ENCODE assay signal across 22 cellular contexts in genomic region chr17:57270801-57271245, GRCh38. TPM values are rescaled to one million over a fixed set of nuclear protein-coding genes. Genes with fewer than 3 reads are reported as not detected.
A peak's percentile ranks its signal among the peaks of the same experiment; 100 is the strongest.
DNase-seq lines count a peak whose midpoint lies in the region; ATAC-seq and TF ChIP-seq lines count a peak whose summit lies in the region.
"Had no signal": no experiment of that assay in that cellular context is flagged by ENCODE, and none has a peak within 500 bp of the region (broad histone marks: within the 10 kb centered on the region; RNA-seq: fewer than 3 reads in every experiment).

No MANE protein-coding gene starts in this region.

- TF ChIP-seq EP300 in stomach (IDR thresholded peaks at IDR 0.05), result no peak

- no peak overlapping the region for H3K4me3 ChIP-seq in stomach
- H3K4me3 ChIP-seq: esophagus squamous epithelium, gastrocnemius medialis, testis had no signal

- H3K27me3 ChIP-seq in layer of hippocampus (ENCODE audit: control insufficient read depth, insufficient read depth, low read length), result no peaks in the 10 kb centered on the region
- no peaks in the 10 kb centered on the region for H3K27me3 ChIP-seq in stomach
- H3K27me3 ChIP-seq: esophagus squamous epithelium, gastrocnemius medialis, testis had no signal

- no peak for DNase-seq in activated naive CD4-positive, alpha-beta T cell treated with anti-CD3 and anti-CD28 coated beads, Interleukin-2, amount 10 ng/mL, durations not matched to agents 7 days and 5 days
- no peak for DNase-seq in activated T-helper 1 cell treated with anti-CD3 and anti-CD28 coated beads, Interleukin-12 subunit alpha, Interleukin-12 subunit beta, Interleukin-2, Interleukin-4 antibody, amounts not matched to agents 30 ng/mL and 10 ng/mL and 1 ng/mL, durations not matched to agents 14 hours and 24 hours and 36 hours (ENCODE audit: low spot score)
- no peak for DNase-seq in stimulated activated effector memory CD8-positive, alpha-beta T cell treated with anti-CD3 and anti-CD28 coated beads, Interleukin-12 subunit alpha, Interleukin-12 subunit beta, amount 100 ng/mL, for 72 hours (ENCODE audit: low spot score in 2 of 2)
- no peak for DNase-seq in UCSD-AML1 (lab: John Stamatoyannopoulos, UW; ENCODE audit: unreplicated experiment)
- no peak for DNase-seq in stomach
- DNase-seq: activated CD4-positive, CD25-positive, alpha-beta regulatory T cell; activated naive CD4-positive, alpha-beta T cell treated with anti-CD3 and anti-CD28 coated beads, Interleukin-2, amount 50 U/mL, for 16 hours; activated T-cell treated with anti-CD3 and anti-CD28 coated beads, Interleukin-2, amount 50 U/mL, for 1 hour; aorta; cerebellar nuclear complex; esophagus squamous epithelium; gastrocnemius medialis; Karpas-422; naive B cell; NCI-H1694 treated with DMSO at 0.1 percent for 48 hours; NCI-H2171 treated with DMSO at 0.1 percent for 48 hours; NCI-H69; T1000; testis had no signal

- intact Hi-C loops in activated T-helper 1 cell treated with anti-CD3 and anti-CD28 coated beads, Interleukin-12 subunit alpha, Interleukin-12 subunit beta, Interleukin-2, Interleukin-4 antibody, amounts not matched to agents 30 ng/mL and 10 ng/mL and 1 ng/mL, durations not matched to agents 14 hours and 24 hours and 36 hours (cut with micrococcal nuclease), result no loop called here
- intact Hi-C loops in stomach (cut with DNase I; ENCODE audit: low total_unique reads), result no loop called here

- H3K9me3 ChIP-seq in stomach, result no peaks in the 10 kb centered on the region
- H3K9me3 ChIP-seq: esophagus squamous epithelium, gastrocnemius medialis, testis had no signal

- H3K9me3 Mint-ChIP-seq in activated naive CD4-positive, alpha-beta T cell treated with anti-CD3 and anti-CD28 coated beads, Interleukin-2, amount 50 U/mL, for 24 hours, result no peaks in the 10 kb centered on the region
- H3K9me3 Mint-ChIP-seq in activated naive CD4-positive, alpha-beta T cell treated with anti-CD3 and anti-CD28 coated beads, Interleukin-2, amount 10 ng/mL, durations not matched to agents 7 days and 5 days, result no peaks in the 10 kb centered on the region
- H3K9me3 Mint-ChIP-seq in activated T-helper 1 cell treated with anti-CD3 and anti-CD28 coated beads, Interleukin-12 subunit alpha, Interleukin-12 subunit beta, Interleukin-2, Interleukin-4 antibody, amounts not matched to agents 30 ng/mL and 10 ng/mL and 1 ng/mL, durations not matched to agents 14 hours and 24 hours and 36 hours, result no peaks in the 10 kb centered on the region
- no peaks in the 10 kb centered on the region for H3K9me3 Mint-ChIP-seq in stimulated activated effector memory CD8-positive, alpha-beta T cell treated with anti-CD3 and anti-CD28 coated beads, Interleukin-12 subunit alpha, Interleukin-12 subunit beta, amount 100 ng/mL, for 72 hours
- H3K9me3 Mint-ChIP-seq: naive B cell had no signal

- TF ChIP-seq POLR2A in stomach (IDR thresholded peaks at IDR 0.05), result no peak

- H3K27me3 Mint-ChIP-seq in activated naive CD4-positive, alpha-beta T cell treated with anti-CD3 and anti-CD28 coated beads, Interleukin-2, amount 50 U/mL, for 24 hours, result no peaks in the 10 kb centered on the region
- H3K27me3 Mint-ChIP-seq in activated naive CD4-positive, alpha-beta T cell treated with anti-CD3 and anti-CD28 coated beads, Interleukin-2, amount 10 ng/mL, durations not matched to agents 7 days and 5 days, result no peaks in the 10 kb centered on the region
- no peaks in the 10 kb centered on the region for H3K27me3 Mint-ChIP-seq in activated T-helper 1 cell treated with anti-CD3 and anti-CD28 coated beads, Interleukin-12 subunit alpha, Interleukin-12 subunit beta, Interleukin-2, Interleukin-4 antibody, amounts not matched to agents 30 ng/mL and 10 ng/mL and 1 ng/mL, durations not matched to agents 14 hours and 24 hours and 36 hours (ENCODE audit: insufficient read depth)
- H3K27me3 Mint-ChIP-seq: naive B cell had no signal

- peaks cover 55% of the 10 kb centered on the region for H3K4me1 Mint-ChIP-seq in activated naive CD4-positive, alpha-beta T cell treated with anti-CD3 and anti-CD28 coated beads, Interleukin-2, amount 50 U/mL, for 24 hours
- H3K4me1 Mint-ChIP-seq in activated naive CD4-positive, alpha-beta T cell treated with anti-CD3 and anti-CD28 coated beads, Interleukin-2, amount 10 ng/mL, durations not matched to agents 7 days and 5 days, result peaks cover 24% of the 10 kb centered on the region
- peaks cover 67% of the 10 kb centered on the region for H3K4me1 Mint-ChIP-seq in activated T-helper 1 cell treated with anti-CD3 and anti-CD28 coated beads, Interleukin-12 subunit alpha, Interleukin-12 subunit beta, Interleukin-2, Interleukin-4 antibody, amounts not matched to agents 30 ng/mL and 10 ng/mL and 1 ng/mL, durations not matched to agents 14 hours and 24 hours and 36 hours (ENCODE audit: low read depth)
- peaks cover 50% of the 10 kb centered on the region for H3K4me1 Mint-ChIP-seq in stimulated activated effector memory CD8-positive, alpha-beta T cell treated with anti-CD3 and anti-CD28 coated beads, Interleukin-12 subunit alpha, Interleukin-12 subunit beta, amount 100 ng/mL, for 72 hours

- no peak overlapping the region for H3K4me3 Mint-ChIP-seq in activated naive CD4-positive, alpha-beta T cell treated with anti-CD3 and anti-CD28 coated beads, Interleukin-2, amount 50 U/mL, for 24 hours
- no peak overlapping the region for H3K4me3 Mint-ChIP-seq in activated naive CD4-positive, alpha-beta T cell treated with anti-CD3 and anti-CD28 coated beads, Interleukin-2, amount 10 ng/mL, durations not matched to agents 7 days and 5 days
- no peak overlapping the region for H3K4me3 Mint-ChIP-seq in activated T-helper 1 cell treated with anti-CD3 and anti-CD28 coated beads, Interleukin-12 subunit alpha, Interleukin-12 subunit beta, Interleukin-2, Interleukin-4 antibody, amounts not matched to agents 30 ng/mL and 10 ng/mL and 1 ng/mL, durations not matched to agents 14 hours and 24 hours and 36 hours
- H3K4me3 Mint-ChIP-seq in stimulated activated effector memory CD8-positive, alpha-beta T cell treated with anti-CD3 and anti-CD28 coated beads, Interleukin-12 subunit alpha, Interleukin-12 subunit beta, amount 100 ng/mL, for 72 hours, result no peak overlapping the region
- H3K4me3 Mint-ChIP-seq: naive B cell had no signal

- peaks cover 9 to 79% (median 68%) of the 10 kb centered on the region in 4 donors for H3K36me3 ChIP-seq in stomach

- H3K36me3 Mint-ChIP-seq in activated naive CD4-positive, alpha-beta T cell treated with anti-CD3 and anti-CD28 coated beads, Interleukin-2, amount 50 U/mL, for 24 hours, result peaks cover 19% of the 10 kb centered on the region
- H3K36me3 Mint-ChIP-seq in activated naive CD4-positive, alpha-beta T cell treated with anti-CD3 and anti-CD28 coated beads, Interleukin-2, amount 10 ng/mL, durations not matched to agents 7 days and 5 days, result peaks cover 67% of the 10 kb centered on the region
- peaks cover 77% of the 10 kb centered on the region for H3K36me3 Mint-ChIP-seq in activated T-helper 1 cell treated with anti-CD3 and anti-CD28 coated beads, Interleukin-12 subunit alpha, Interleukin-12 subunit beta, Interleukin-2, Interleukin-4 antibody, amounts not matched to agents 30 ng/mL and 10 ng/mL and 1 ng/mL, durations not matched to agents 14 hours and 24 hours and 36 hours (ENCODE audit: low read depth)
- H3K36me3 Mint-ChIP-seq in stimulated activated effector memory CD8-positive, alpha-beta T cell treated with anti-CD3 and anti-CD28 coated beads, Interleukin-12 subunit alpha, Interleukin-12 subunit beta, amount 100 ng/mL, for 72 hours, result peaks cover 74% of the 10 kb centered on the region

- H3K4me1 ChIP-seq in stomach, result peaks cover 0 to 8% (median 0%) of the 10 kb centered on the region in 4 donors
- H3K4me1 ChIP-seq: esophagus squamous epithelium had no signal

- 62 to 78% (median 76%) methylated on average over 7 of the region's 7 CpGs for WGBS in stomach, 5 donors

- H3K27ac Mint-ChIP-seq in activated naive CD4-positive, alpha-beta T cell treated with anti-CD3 and anti-CD28 coated beads, Interleukin-2, amount 50 U/mL, for 24 hours, result peak overlapping the region; percentile 69
- no peak overlapping the region for H3K27ac Mint-ChIP-seq in activated naive CD4-positive, alpha-beta T cell treated with anti-CD3 and anti-CD28 coated beads, Interleukin-2, amount 10 ng/mL, durations not matched to agents 7 days and 5 days
- peak overlapping the region; percentile 56 for H3K27ac Mint-ChIP-seq in activated T-helper 1 cell treated with anti-CD3 and anti-CD28 coated beads, Interleukin-12 subunit alpha, Interleukin-12 subunit beta, Interleukin-2, Interleukin-4 antibody, amounts not matched to agents 30 ng/mL and 10 ng/mL and 1 ng/mL, durations not matched to agents 14 hours and 24 hours and 36 hours
- peak overlapping the region; percentile 74 for H3K27ac Mint-ChIP-seq in stimulated activated effector memory CD8-positive, alpha-beta T cell treated with anti-CD3 and anti-CD28 coated beads, Interleukin-12 subunit alpha, Interleukin-12 subunit beta, amount 100 ng/mL, for 72 hours

- CTCF ChIA-PET in activated naive CD4-positive, alpha-beta T cell treated with anti-CD3 and anti-CD28 coated beads, Interleukin-2, amount 10 ng/mL, durations not matched to agents 7 days and 5 days (lab: Charles Lee), result interaction anchor here (0.9 to 1.4 kb wide), 3 partner anchors 10 to 28 kb away, joined by 3 to 5 read pairs (median 3); no protein-coding TSS in a partner anchor

- peak overlapping the region; percentile 59 for H3K27ac ChIP-seq in layer of hippocampus (ENCODE audit: low read depth, low read length)
- no peak overlapping the region for H3K27ac ChIP-seq in stomach
- H3K27ac ChIP-seq: esophagus squamous epithelium had no signal

- ATAC-seq in stimulated activated effector memory CD8-positive, alpha-beta T cell treated with anti-CD3 and anti-CD28 coated beads, Interleukin-12 subunit alpha, Interleukin-12 subunit beta, amount 100 ng/mL, for 72 hours, result no peak
- no peak for ATAC-seq in GM18511 (IDR thresholded peaks at IDR 0.05; ENCODE audit: unreplicated experiment)
- ATAC-seq: gastrocnemius medialis had no signal

- TF ChIP-seq CTCF in stomach (IDR thresholded peaks at IDR 0.05), result no peak

RNA-seq across cellular contexts. Expression of gene MSI2, which starts 14.5 kb away (rescaled TPM):
- 272 and 278 TPM in 2 replicates for total RNA-seq in activated T-helper 1 cell treated with anti-CD3 and anti-CD28 coated beads, Interleukin-12 subunit alpha, Interleukin-12 subunit beta, Interleukin-2, Interleukin-4 antibody, amounts not matched to agents 30 ng/mL and 10 ng/mL and 1 ng/mL, durations not matched to agents 14 hours and 24 hours and 36 hours
- total RNA-seq in stomach, result 10 to 100 TPM; 11.7 to 72.4 (median 30.8) TPM
- 10 to 100 TPM in 2 of 3 donors, 1 to 10 TPM in 1; 8.3 to 15.8 (median 10.7) TPM for polyA plus RNA-seq in stomach
